ENCODE assay signal across 29 cellular contexts in genomic region chr6:10156875-10157274, GRCh38.
"Had no signal": no experiment of that assay in that cellular context is flagged by ENCODE, and none has a peak within 500 bp of the region (broad histone marks: within the 10 kb centered on the region; RNA-seq: fewer than 3 reads in every experiment).

No MANE protein-coding gene starts in this region.

- H3K4me3 ChIP-seq: colonic mucosa, coronary artery, dorsolateral prefrontal cortex, esophagus muscularis mucosa, esophagus squamous epithelium, gastrocnemius medialis, gastroesophageal sphincter, heart left ventricle, heart right ventricle, hepatocyte had no signal

- H3K27ac Mint-ChIP-seq: dendritic cell treated with granulocyte-macrophage colony-stimulating factor and Interleukin-4, amounts not matched to agents 40 ng/mL and 50 ng/mL, for 4 days; effector memory CD8-positive, alpha-beta T cell; endodermal cell had no signal

- H3K27ac ChIP-seq: colonic mucosa, coronary artery, dorsolateral prefrontal cortex, epithelial cell of prostate, esophagus muscularis mucosa, esophagus squamous epithelium, foreskin keratinocyte, gastrocnemius medialis, gastroesophageal sphincter, heart left ventricle, heart right ventricle, hepatocyte had no signal

- H2AFZ ChIP-seq: hepatocyte had no signal

- H3K27me3 ChIP-seq: colonic mucosa, esophagus muscularis mucosa, esophagus squamous epithelium, foreskin keratinocyte, gastrocnemius medialis, gastroesophageal sphincter, heart left ventricle, heart right ventricle, hepatocyte had no signal

- H3K9me3 ChIP-seq: colonic mucosa, esophagus squamous epithelium, gastrocnemius medialis, gastroesophageal sphincter had no signal

- H3K4me3 Mint-ChIP-seq: dendritic cell treated with granulocyte-macrophage colony-stimulating factor and Interleukin-4, amounts not matched to agents 40 ng/mL and 50 ng/mL, for 4 days; effector memory CD8-positive, alpha-beta T cell; endodermal cell had no signal

- H3K4me1 ChIP-seq: colonic mucosa, esophagus muscularis mucosa, gastrocnemius medialis, gastroesophageal sphincter, heart left ventricle, heart right ventricle had no signal

- H3K36me3 ChIP-seq: colonic mucosa, esophagus muscularis mucosa, esophagus squamous epithelium, gastrocnemius medialis, gastroesophageal sphincter, heart left ventricle, heart right ventricle had no signal

- ATAC-seq: effector memory CD8-positive, alpha-beta T cell; esophagus mucosa; foreskin keratinocyte; gastrocnemius medialis; gastroesophageal sphincter; heart left ventricle; heart right ventricle had no signal

- DNase-seq: colonic mucosa; cortex of kidney; dermis blood vessel endothelial cell; dorsolateral prefrontal cortex; effector CD4-positive, alpha-beta T cell; effector CD8-positive, alpha-beta T cell; effector memory CD4-positive, alpha-beta T cell; effector memory CD8-positive, alpha-beta T cell; endodermal cell; erythroblast; esophagus squamous epithelium; foreskin fibroblast; foreskin keratinocyte; foreskin melanocyte; gastrocnemius medialis; glutamatergic neuron; head of caudate nucleus; heart left ventricle; heart right ventricle had no signal

- H3K4me1 Mint-ChIP-seq: endodermal cell had no signal

- H3K27me3 Mint-ChIP-seq: effector memory CD8-positive, alpha-beta T cell had no signal

- H3K79me2 ChIP-seq: hepatocyte had no signal

- H3K4me2 ChIP-seq: hepatocyte had no signal

- FAIRE-seq: endometrium, endothelial cell of umbilical vein, frontal cortex had no signal
